9 cellular contexts compared by ENCODE assay signal in genomic region chr4:164977243-164978164, GRCh38. TPM values are rescaled to one million over a fixed set of nuclear protein-coding genes. Genes with fewer than 3 reads are reported as not detected.
A peak's percentile ranks its signal among the peaks of the same experiment; 100 is the strongest.
DNase-seq lines count a peak whose midpoint lies in the region; ATAC-seq and TF ChIP-seq lines count a peak whose summit lies in the region.
"Had no signal": no experiment of that assay in that cellular context is flagged by ENCODE, and none has a peak within 500 bp of the region (broad histone marks: within the 10 kb centered on the region; RNA-seq: fewer than 3 reads in every experiment).

TSS of gene TRIM61 (minus strand) at chr4:164977657. CDS start at chr4:164970002, 7,655 bp downstream.

- H3K4me2 ChIP-seq in skeletal muscle satellite cell (ENCODE audit: low read length): peak within 1 kb of the TSS; percentile 68

- no peaks in the 10 kb centered on the region for H3K27me3 ChIP-seq in skeletal muscle satellite cell (ENCODE audit: control insufficient read depth, insufficient read depth, low read length)

- H3K4me3 ChIP-seq in AG09309 (ENCODE audit: control insufficient read depth, low read depth, low read length) (peak within 1 kb of the TSS; percentile 46), skeletal muscle satellite cell (ENCODE audit: low read length) (peak within 1 kb of the TSS; percentile 27)

- DNase-seq in AG09309 (ENCODE audit: low read depth): no peak
- peak; percentile 61 for DNase-seq in HK-2 (ENCODE audit: unreplicated experiment)
- DNase-seq in activated T-helper 9 cell treated with anti-CD3 and anti-CD28 coated beads, Interleukin-2, amount 50 U/mL, for 16 hours (ENCODE audit: low read depth): peak; percentile 25
- DNase-seq in Right ventricle myocardium superior: peak; percentile 83
- no peak for DNase-seq in NCI-H1436 (lab: John Stamatoyannopoulos, UW)
- DNase-seq in NCI-H1105 (lab: John Stamatoyannopoulos, UW): no peak
- DNase-seq: DND-41 had no signal

- no peak for TF ChIP-seq CTCF in AG09309 (IDR thresholded peaks at IDR 0.05; ENCODE audit: control insufficient read depth, insufficient read depth, low read depth, low read length, missing control alignments)

- no peaks in the 10 kb centered on the region for H3K9me3 ChIP-seq in skeletal muscle satellite cell (replicated peaks; ENCODE audit: low read length)

- no peaks in the 10 kb centered on the region for H3K36me3 ChIP-seq in skeletal muscle satellite cell (ENCODE audit: insufficient read depth, low read length)

- intact Hi-C loops in Right ventricle myocardium superior (cut with DNase I): no loop called here

- no peaks in the 10 kb centered on the region for H3K4me1 ChIP-seq in skeletal muscle satellite cell (ENCODE audit: control insufficient read depth, insufficient read depth, low read length)

- ATAC-seq in GM19463 (IDR thresholded peaks at IDR 0.05; ENCODE audit: unreplicated experiment) (peak; percentile 96), Right ventricle myocardium superior (ENCODE audit: poor library complexity) (peak; percentile 98)

- H3K9ac ChIP-seq in skeletal muscle satellite cell (ENCODE audit: low read depth, low read length): no peak within 1 kb of the TSS

RNA-seq across cellular contexts. Expression of gene TRIM61, which starts in this region (rescaled TPM):
- 2.0 TPM for total RNA-seq in Right ventricle myocardium superior
- 3.3 and 4.3 TPM in 2 replicates for total RNA-seq in skeletal muscle satellite cell (2012; rRNA removed)

Comparison
In these comparisons a context has a peak if more than half of its experiments do, and no peak if none do; other contexts are left out.
1. DNase-seq: peak in HK-2 (single experiment), activated T-helper 9 cell treated with anti-CD3 and anti-CD28 coated beads, Interleukin-2, amount 50 U/mL, for 16 hours (single experiment) and Right ventricle myocardium superior (single experiment); none in AG09309 (single experiment), NCI-H1436 (single experiment) and NCI-H1105 (single experiment).